20 cellular contexts compared by ENCODE assay signal in the genomic region with DNA sequence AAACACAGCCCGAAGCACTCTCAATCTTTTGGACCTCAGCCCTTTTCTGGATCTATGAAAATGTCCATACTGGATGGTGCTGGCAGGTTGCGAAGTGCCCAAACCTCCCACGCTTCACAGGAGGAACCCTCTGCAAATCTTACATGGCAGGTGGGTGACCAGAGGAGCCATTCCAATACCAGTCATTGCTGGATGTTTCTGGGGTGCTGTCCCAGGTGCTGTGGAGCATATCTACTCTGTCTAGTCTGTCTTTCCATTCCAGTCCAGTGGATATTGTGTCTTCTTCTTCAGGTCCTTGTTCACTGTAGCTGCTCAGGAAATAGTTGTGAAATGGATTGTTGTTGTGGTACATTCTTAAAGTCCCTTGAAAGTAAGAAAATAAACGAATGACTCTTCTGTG. TPM values are rescaled to one million over a fixed set of nuclear protein-coding genes. Genes with fewer than 3 reads are reported as not detected.
DNase-seq lines count a peak whose midpoint lies in the region; ATAC-seq and TF ChIP-seq lines count a peak whose summit lies in the region.
"Had no signal": no experiment of that assay in that cellular context is flagged by ENCODE, and none has a peak within 500 bp of the region (broad histone marks: within the 10 kb centered on the region; RNA-seq: fewer than 3 reads in every experiment).

No MANE protein-coding gene starts in this region.

- H3K9me3 ChIP-seq in SK-N-SH = no peaks in the 10 kb centered on the region
- H3K9me3 ChIP-seq: BLaER1 had no signal

- 0 out of 4 replicates have a peak, but pooled peaks cover 0 to 5% of the 10 kb centered on the region in 2 experiments for H3K4me1 ChIP-seq in SK-N-SH (ENCODE audit: control insufficient read depth in 1 of 2, insufficient read depth in 2 of 2, low read depth in 1 of 2, low read length in 1 of 2)
- H3K4me1 ChIP-seq: BLaER1 had no signal

- H4K20me1 ChIP-seq in SK-N-SH (ENCODE audit: insufficient read depth) = no peaks in the 10 kb centered on the region
- H4K20me1 ChIP-seq: BLaER1 had no signal

- CTCF ChIA-PET in SK-N-SH (lab: Yijun Ruan, JAX) (interaction anchor here (0.8 kb wide), 1 partner anchor 217 kb away, joined by 3 read pairs; no protein-coding TSS in a partner anchor), Calu3 (lab: Charles Lee) (no interaction called here)

- peaks cover 16% of the 10 kb centered on the region for H3K36me3 Mint-ChIP-seq in dendritic cell treated with granulocyte-macrophage colony-stimulating factor and Interleukin-4, amounts not matched to agents 40 ng/mL and 50 ng/mL, for 4 days (ENCODE audit: low read depth)
- peaks cover 12% of the 10 kb centered on the region for H3K36me3 Mint-ChIP-seq in Calu3 (ENCODE audit: insufficient read depth, unreplicated experiment)
- H3K36me3 Mint-ChIP-seq: CD14-positive monocyte; CD4-positive, alpha-beta memory T cell had no signal

- H3K9me2 ChIP-seq in SK-N-SH = no peaks in the 10 kb centered on the region

- TF ChIP-seq RAD21 in SK-N-SH (IDR thresholded peaks at IDR 0.05; ENCODE audit: low read length) = no peak
- TF ChIP-seq RAD21 in Ishikawa (IDR thresholded peaks at IDR 0.05; ENCODE audit: low read depth) = no peak

- H3K9ac ChIP-seq in SK-N-SH = no peak overlapping the region
- H3K9ac ChIP-seq: BLaER1 had no signal

- no peak overlapping the region for H3K4me3 ChIP-seq in SK-N-SH (ENCODE audit: low read depth in 2 of 2, low read length in 1 of 2)
- H3K4me3 ChIP-seq in coronary artery = no peak overlapping the region
- H3K4me3 ChIP-seq: BLaER1 had no signal

- peaks cover 43% of the 10 kb centered on the region for H3K4me1 Mint-ChIP-seq in dendritic cell treated with granulocyte-macrophage colony-stimulating factor and Interleukin-4, amounts not matched to agents 40 ng/mL and 50 ng/mL, for 4 days (ENCODE audit: low read depth)
- H3K4me1 Mint-ChIP-seq in Calu3 (ENCODE audit: low read depth, unreplicated experiment) = peaks cover 2% of the 10 kb centered on the region

- no peak for TF ChIP-seq CTCF in SK-N-SH (IDR thresholded peaks at IDR 0.05)
- TF ChIP-seq CTCF in Calu3 (IDR thresholded peaks at IDR 0.05; ENCODE audit: unreplicated experiment) = no peak
- TF ChIP-seq CTCF in coronary artery (IDR thresholded peaks at IDR 0.05) = no peak

- TF ChIP-seq EP300 in SK-N-SH (IDR thresholded peaks at IDR 0.05; ENCODE audit: borderline replicate concordance in 1 of 2, low read depth in 1 of 2, low read length in 1 of 2) (no peak), Ishikawa (IDR thresholded peaks at IDR 0.05; ENCODE audit: borderline replicate concordance) (no peak)

- intact Hi-C loops in dendritic cell treated with granulocyte-macrophage colony-stimulating factor and Interleukin-4, amounts not matched to agents 40 ng/mL and 50 ng/mL, for 4 days (cut with micrococcal nuclease) = no loop called here
- intact Hi-C loops in Calu3 (cut with micrococcal nuclease; ENCODE audit: unreplicated experiment) = no loop called here

- 25% methylated on average over 4 of the region's 4 CpGs for WGBS in SK-N-SH (ENCODE audit: low lambda C conversion rate)

- H3K27me3 ChIP-seq in SK-N-SH (ENCODE audit: insufficient read depth) = peaks cover 50% of the 10 kb centered on the region

- H3K79me2 ChIP-seq in SK-N-SH (ENCODE audit: insufficient read depth) = no peaks in the 10 kb centered on the region

- POLR2A ChIA-PET in SK-N-SH (lab: Yijun Ruan, JAX) = no interaction called here

- no peaks in the 10 kb centered on the region for H3K36me3 ChIP-seq in SK-N-SH (replicated peaks in 1 of 2; ENCODE audit: control insufficient read depth in 1 of 2, insufficient read depth in 2 of 2, low read length in 1 of 2)
- H3K36me3 ChIP-seq: BLaER1 had no signal

- no TSS peak for BruUV-seq in Calu3 (replicated peaks; lab: Mats Ljungman, UMichigan)

- H3K27ac Mint-ChIP-seq in dendritic cell treated with granulocyte-macrophage colony-stimulating factor and Interleukin-4, amounts not matched to agents 40 ng/mL and 50 ng/mL, for 4 days = peak overlapping the region; percentile 96
- H3K27ac Mint-ChIP-seq in Calu3 (ENCODE audit: unreplicated experiment) = no peak overlapping the region
- H3K27ac Mint-ChIP-seq: CD14-positive monocyte; CD4-positive, alpha-beta memory T cell; H9 had no signal

- H3F3A ChIP-seq in SK-N-SH (replicated peaks; ENCODE audit: insufficient read depth) = no peaks in the 10 kb centered on the region

- DNase-seq in SK-N-SH (no peak), Calu3 (no peak), NCI-H510A (lab: John Stamatoyannopoulos, UW) (no peak), coronary artery (ENCODE audit: low spot score) (no peak)
- DNase-seq: 8988T; CD4-positive, alpha-beta memory T cell; DND-41; EL; GOT3; H9; KG1 had no signal

- H3K27ac ChIP-seq in SK-N-SH (ENCODE audit: low read depth in 2 of 2, low read length in 1 of 2) (no peak overlapping the region), coronary artery (no peak overlapping the region)
- H3K27ac ChIP-seq: BLaER1 had no signal

- no peak for ATAC-seq in SK-N-SH treated with all-trans-retinoic acid at 6 μM for 48 hours

- H3K4me2 ChIP-seq in SK-N-SH = no peak overlapping the region
- H3K4me2 ChIP-seq: BLaER1 had no signal

- H3K9me3 Mint-ChIP-seq in dendritic cell treated with granulocyte-macrophage colony-stimulating factor and Interleukin-4, amounts not matched to agents 40 ng/mL and 50 ng/mL, for 4 days = no peaks in the 10 kb centered on the region
- no peaks in the 10 kb centered on the region for H3K9me3 Mint-ChIP-seq in Calu3 (ENCODE audit: low read depth, unreplicated experiment)
- H3K9me3 Mint-ChIP-seq: H9 had no signal

- peak overlapping the region; percentile 1 for H3K4me3 Mint-ChIP-seq in dendritic cell treated with granulocyte-macrophage colony-stimulating factor and Interleukin-4, amounts not matched to agents 40 ng/mL and 50 ng/mL, for 4 days
- no peak overlapping the region for H3K4me3 Mint-ChIP-seq in Calu3 (ENCODE audit: low read depth, unreplicated experiment)
- H3K4me3 Mint-ChIP-seq: CD14-positive monocyte; CD4-positive, alpha-beta memory T cell; H9 had no signal

- no peak overlapping the region for H2AFZ ChIP-seq in SK-N-SH (ENCODE audit: low read depth)

- peaks cover 27% of the 10 kb centered on the region for H3K27me3 Mint-ChIP-seq in dendritic cell treated with granulocyte-macrophage colony-stimulating factor and Interleukin-4, amounts not matched to agents 40 ng/mL and 50 ng/mL, for 4 days
- peaks cover 77% of the 10 kb centered on the region for H3K27me3 Mint-ChIP-seq in Calu3 (ENCODE audit: unreplicated experiment)

TF ChIP-seq in SK-N-SH treated with all-trans-retinoic acid at 6 μM for 48 hours, 23 proteins besides CTCF, POLR2A, EP300 and RAD21:
- TF ChIP-seq CSDC2 (CRISPR knock-in tag; IDR thresholded peaks at IDR 0.05) (no peak), PPARA (CRISPR knock-in tag; IDR thresholded peaks at IDR 0.05; ENCODE audit: borderline replicate concordance) (no peak)
- TF ChIP-seq, protein P1, sequence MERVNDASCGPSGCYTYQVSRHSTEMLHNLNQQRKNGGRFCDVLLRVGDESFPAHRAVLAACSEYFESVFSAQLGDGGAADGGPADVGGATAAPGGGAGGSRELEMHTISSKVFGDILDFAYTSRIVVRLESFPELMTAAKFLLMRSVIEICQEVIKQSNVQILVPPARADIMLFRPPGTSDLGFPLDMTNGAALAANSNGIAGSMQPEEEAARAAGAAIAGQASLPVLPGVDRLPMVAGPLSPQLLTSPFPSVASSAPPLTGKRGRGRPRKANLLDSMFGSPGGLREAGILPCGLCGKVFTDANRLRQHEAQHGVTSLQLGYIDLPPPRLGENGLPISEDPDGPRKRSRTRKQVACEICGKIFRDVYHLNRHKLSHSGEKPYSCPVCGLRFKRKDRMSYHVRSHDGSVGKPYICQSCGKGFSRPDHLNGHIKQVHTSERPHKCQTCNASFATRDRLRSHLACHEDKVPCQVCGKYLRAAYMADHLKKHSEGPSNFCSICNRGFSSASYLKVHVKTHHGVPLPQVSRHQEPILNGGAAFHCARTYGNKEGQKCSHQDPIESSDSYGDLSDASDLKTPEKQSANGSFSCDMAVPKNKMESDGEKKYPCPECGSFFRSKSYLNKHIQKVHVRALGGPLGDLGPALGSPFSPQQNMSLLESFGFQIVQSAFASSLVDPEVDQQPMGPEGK (CRISPR knock-in tag; IDR thresholded peaks at IDR 0.05; ENCODE audit: borderline replicate concordance) = no peak

TF ChIP-seq in Ishikawa, 13 proteins besides CTCF, POLR2A, EP300 and RAD21 (continues in another document):
- TF ChIP-seq, protein P2, sequence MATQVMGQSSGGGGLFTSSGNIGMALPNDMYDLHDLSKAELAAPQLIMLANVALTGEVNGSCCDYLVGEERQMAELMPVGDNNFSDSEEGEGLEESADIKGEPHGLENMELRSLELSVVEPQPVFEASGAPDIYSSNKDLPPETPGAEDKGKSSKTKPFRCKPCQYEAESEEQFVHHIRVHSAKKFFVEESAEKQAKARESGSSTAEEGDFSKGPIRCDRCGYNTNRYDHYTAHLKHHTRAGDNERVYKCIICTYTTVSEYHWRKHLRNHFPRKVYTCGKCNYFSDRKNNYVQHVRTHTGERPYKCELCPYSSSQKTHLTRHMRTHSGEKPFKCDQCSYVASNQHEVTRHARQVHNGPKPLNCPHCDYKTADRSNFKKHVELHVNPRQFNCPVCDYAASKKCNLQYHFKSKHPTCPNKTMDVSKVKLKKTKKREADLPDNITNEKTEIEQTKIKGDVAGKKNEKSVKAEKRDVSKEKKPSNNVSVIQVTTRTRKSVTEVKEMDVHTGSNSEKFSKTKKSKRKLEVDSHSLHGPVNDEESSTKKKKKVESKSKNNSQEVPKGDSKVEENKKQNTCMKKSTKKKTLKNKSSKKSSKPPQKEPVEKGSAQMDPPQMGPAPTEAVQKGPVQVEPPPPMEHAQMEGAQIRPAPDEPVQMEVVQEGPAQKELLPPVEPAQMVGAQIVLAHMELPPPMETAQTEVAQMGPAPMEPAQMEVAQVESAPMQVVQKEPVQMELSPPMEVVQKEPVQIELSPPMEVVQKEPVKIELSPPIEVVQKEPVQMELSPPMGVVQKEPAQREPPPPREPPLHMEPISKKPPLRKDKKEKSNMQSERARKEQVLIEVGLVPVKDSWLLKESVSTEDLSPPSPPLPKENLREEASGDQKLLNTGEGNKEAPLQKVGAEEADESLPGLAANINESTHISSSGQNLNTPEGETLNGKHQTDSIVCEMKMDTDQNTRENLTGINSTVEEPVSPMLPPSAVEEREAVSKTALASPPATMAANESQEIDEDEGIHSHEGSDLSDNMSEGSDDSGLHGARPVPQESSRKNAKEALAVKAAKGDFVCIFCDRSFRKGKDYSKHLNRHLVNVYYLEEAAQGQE (IDR thresholded peaks at IDR 0.05; ENCODE audit: low read depth) = peak; percentile 76

RNA-seq across cellular contexts. Expression of a gene that starts 10.7 kb away (rescaled TPM):
- polyA plus RNA-seq in SK-N-SH (2012; rRNA removed) = not detected in 2 replicates
- polyA plus RNA-seq in SK-N-SH (2012; cell fraction: cytosol; rRNA removed) = not detected in 2 replicates
- not detected in 2 replicates for polyA plus RNA-seq in SK-N-SH (2012; cell fraction: nucleus; rRNA removed)
- not detected in 2 replicates for total RNA-seq in Calu3 (2022)
- total RNA-seq: A673; CD4-positive, alpha-beta memory T cell; G401; H9; HT-29 had no signal
- polyA plus RNA-seq: AG04450; CD14-positive monocyte; CD4-positive, alpha-beta memory T cell had no signal

RNA-seq across cellular contexts. Expression of a gene that starts 25.5 kb away (rescaled TPM):
- 10.7 and 13.1 TPM in 2 replicates for polyA plus RNA-seq in SK-N-SH (2012; rRNA removed)
- 16.7 and 19.9 TPM in 2 replicates for polyA plus RNA-seq in SK-N-SH (2012; cell fraction: cytosol; rRNA removed)
- polyA plus RNA-seq in SK-N-SH (2012; cell fraction: nucleus; rRNA removed) = 15.7 and 19.7 TPM in 2 replicates
- total RNA-seq in Calu3 (2022) = 94.8 and 107 TPM in 2 replicates

RNA-seq across cellular contexts. Expression of a gene that starts 48.4 kb away (rescaled TPM):
- polyA plus RNA-seq in SK-N-SH (2012; rRNA removed) = 270 and 410 TPM in 2 replicates
- 377 and 483 TPM in 2 replicates for polyA plus RNA-seq in SK-N-SH (2012; cell fraction: cytosol; rRNA removed)
- 226 and 617 TPM in 2 replicates for polyA plus RNA-seq in SK-N-SH (2012; cell fraction: nucleus; rRNA removed)
- 593 and 650 TPM in 2 replicates for total RNA-seq in Calu3 (2022)
